13 cellular contexts compared by ENCODE assay signal in genomic region chr9:118558026-118558425, GRCh38.
DNase-seq lines count a peak whose midpoint lies in the region; ATAC-seq, FAIRE-seq and TF ChIP-seq lines count a peak whose summit lies in the region.
"Had no signal": no experiment of that assay in that cellular context is flagged by ENCODE, and none has a peak within 500 bp of the region (broad histone marks: within the 10 kb centered on the region; RNA-seq: fewer than 3 reads in every experiment).

No MANE protein-coding gene starts in this region.

- no peak for TF ChIP-seq RAD21 in A549 (conservative IDR thresholded peaks at IDR 0.05 in 1 of 2, IDR thresholded peaks at IDR 0.05 in 1 of 2)

- no peak for TF ChIP-seq EP300 in A549 (IDR thresholded peaks at IDR 0.05)

- TF ChIP-seq POLR2A in A549 (IDR thresholded peaks at IDR 0.05; ENCODE audit: low read length): no peak

- no peaks in the 10 kb centered on the region for H3K36me3 ChIP-seq in GM23248 (ENCODE audit: low read depth)
- H3K36me3 ChIP-seq: BLaER1 treated with 17β-estradiol and CSF1 and Interleukin-3, amounts not matched to agents 10 nM and 100 nM had no signal

- in situ Hi-C loops in GM23248 (cut with MboI) (no loop called here), G401 (cut with HindIII; ENCODE audit: low sequenced_read_pairs) (no loop called here)

- H3K4me3 ChIP-seq in A549 (no peak overlapping the region), GM23248 (no peak overlapping the region)
- H3K4me3 ChIP-seq: BLaER1 treated with 17β-estradiol and CSF1 and Interleukin-3, amounts not matched to agents 10 nM and 100 nM had no signal

- no peak for TF ChIP-seq CTCF in A549 (IDR thresholded peaks at IDR 0.05)

- no peak for FAIRE-seq in A549 (lab: Jason Lieb, UNC)
- FAIRE-seq in RCC 7860 (lab: Jason Lieb, UNC): no peak

- H3K4me1 ChIP-seq in A549 (peaks cover 17% of the 10 kb centered on the region), GM23248 (ENCODE audit: insufficient read depth) (peaks cover 32% of the 10 kb centered on the region)
- H3K4me1 ChIP-seq: BLaER1 treated with 17β-estradiol and CSF1 and Interleukin-3, amounts not matched to agents 10 nM and 100 nM had no signal

- no peaks in the 10 kb centered on the region for H3K27me3 ChIP-seq in GM23248 (replicated peaks; ENCODE audit: insufficient read depth)
- H3K27me3 ChIP-seq: BLaER1 treated with 17β-estradiol and CSF1 and Interleukin-3, amounts not matched to agents 10 nM and 100 nM had no signal

- POLR2A ChIA-PET in A549 (lab: Yijun Ruan, JAX): no interaction called here

- no peaks in the 10 kb centered on the region; the same call in 1 of the 2 replicates for H3K9me2 ChIP-seq in GM23248 (ENCODE audit: insufficient read depth)

- H3K9me3 ChIP-seq in A549 (no peaks in the 10 kb centered on the region), GM23248 (ENCODE audit: low read depth) (no peaks in the 10 kb centered on the region)
- H3K9me3 ChIP-seq: BLaER1 treated with 17β-estradiol and CSF1 and Interleukin-3, amounts not matched to agents 10 nM and 100 nM had no signal

- H2AFZ ChIP-seq in GM23248: no peak overlapping the region

- no peaks in the 10 kb centered on the region for H3K79me2 ChIP-seq in GM23248 (ENCODE audit: insufficient read depth)

- H3F3A ChIP-seq in GM23248 (ENCODE audit: insufficient read depth): 0 out of 2 replicates have a peak, but pooled peaks cover 5% of the 10 kb centered on the region

- H3K9ac ChIP-seq in GM23248: no peak overlapping the region
- H3K9ac ChIP-seq: BLaER1 treated with 17β-estradiol and CSF1 and Interleukin-3, amounts not matched to agents 10 nM and 100 nM had no signal

- CTCF ChIA-PET in A549 (lab: Yijun Ruan, JAX): interaction anchor here (0.6 kb wide), 1 partner anchor 21 kb away, joined by 3 read pairs; no protein-coding TSS in a partner anchor

- ATAC-seq in A549: no peak
- ATAC-seq in GM21367 (IDR thresholded peaks at IDR 0.05; ENCODE audit: unreplicated experiment): no peak

- DNase-seq in A549 (ENCODE audit: low read depth in 1 of 2, low spot score in 1 of 2): no peak
- DNase-seq in GM23248: peak; percentile 53
- DNase-seq in RCC 7860 (ENCODE audit: low spot score): peak; percentile 73
- DNase-seq in left kidney (ENCODE audit: low read depth, low spot score): peak; percentile 9
- no peak for DNase-seq in G401 (ENCODE audit: low spot score)
- DNase-seq in stimulated activated CD4-positive, alpha-beta T cell treated with anti-CD3 and anti-CD28 coated beads, Interleukin-1b, Interleukin-23, amount 100 ng/mL, for 48 hours: no peak
- DNase-seq in cerebellum (ENCODE audit: low spot score): no peak
- DNase-seq: CD4-positive, CD25-positive, alpha-beta regulatory T cell; DMS79 treated with DMSO at 0.1 percent for 48 hours; KG1 had no signal

- peak overlapping the region; percentile 15; the same call in 1 of the 3 replicates for H3K4me2 ChIP-seq in A549
- peak overlapping the region; percentile 1 for H3K4me2 ChIP-seq in GM23248 (ENCODE audit: unreplicated experiment)
- H3K4me2 ChIP-seq: BLaER1 treated with 17β-estradiol and CSF1 and Interleukin-3, amounts not matched to agents 10 nM and 100 nM had no signal

- no peaks in the 10 kb centered on the region for H4K20me1 ChIP-seq in GM23248 (ENCODE audit: insufficient read depth)
- H4K20me1 ChIP-seq: BLaER1 treated with 17β-estradiol and CSF1 and Interleukin-3, amounts not matched to agents 10 nM and 100 nM had no signal

- WGBS in A549 (ENCODE audit: missing lambda C conversion rate): 62% methylated on average over 1 of the region's 1 CpG
- WGBS in GM23248 (ENCODE audit: low coverage in 1 of 2, low lambda C conversion rate in 2 of 2, missing lambda C conversion rate in 2 of 2), 2 experiments: 88 to 100% methylated on average over 1 of the region's 1 CpG

- H3K27ac ChIP-seq in A549 (no peak overlapping the region), GM23248 (no peak overlapping the region)
- H3K27ac ChIP-seq: 22Rv1; BLaER1 treated with 17β-estradiol and CSF1 and Interleukin-3, amounts not matched to agents 10 nM and 100 nM had no signal

TF ChIP-seq in A549, 52 proteins besides CTCF, POLR2A, EP300 and RAD21:
- TF ChIP-seq GATA3 (IDR thresholded peaks at IDR 0.05; ENCODE audit: borderline replicate concordance): no peak
- no peak for TF ChIP-seq SREBF2 (IDR thresholded peaks at IDR 0.05)
- no peak for TF ChIP-seq CHD4 (IDR thresholded peaks at IDR 0.05; ENCODE audit: borderline replicate concordance)
- no peak for TF ChIP-seq FOXS1 (CRISPR knock-in tag; IDR thresholded peaks at IDR 0.05)
- no peak for TF ChIP-seq BHLHE40 (IDR thresholded peaks at IDR 0.05; ENCODE audit: low read depth, low read length)

Comparison
In these comparisons a context has a peak if more than half of its experiments do, and no peak if none do; other contexts are left out.
1. DNase-seq: peak in GM23248 (single experiment), RCC 7860 (single experiment) and left kidney (single experiment); none in A549 (0 of 2), G401 (single experiment), stimulated activated CD4-positive, alpha-beta T cell treated with anti-CD3 and anti-CD28 coated beads, Interleukin-1b, Interleukin-23, amount 100 ng/mL, for 48 hours (single experiment) and cerebellum (single experiment).